ENCODE assay signal across 8 cellular contexts in genomic region chr4:139735381-139736256, GRCh38.
DNase-seq lines count a peak whose midpoint lies in the region; ATAC-seq lines count a peak whose summit lies in the region.

No MANE protein-coding gene starts in this region.

- ATAC-seq in Right ventricle myocardium inferior (no peak), sciatic nerve (peak; percentile 33)

- peak overlapping the region; percentile 56 for H3K4me3 ChIP-seq in iPS-11a (ENCODE audit: low read depth, low read length)

- intact Hi-C loops in Right ventricle myocardium inferior (cut with DNase I) (loop anchor here (2.0 to 5.0 kb wide), 7 partner anchors 27 to 591 kb away; no protein-coding TSS in a partner anchor), cardiac septum (cut with DNase I) (loop anchor here (2.0 to 10.0 kb wide), 6 partner anchors 69 to 589 kb away; no protein-coding TSS in a partner anchor), sciatic nerve (cut with DNase I) (loop anchor here (10.0 kb wide), 2 partner anchors 269 to 419 kb away; partner anchors contain the start of gene MAML3)

- peak overlapping the region; percentile 89 for H3K27ac ChIP-seq in angular gyrus (ENCODE audit: low read depth, low read length)

- peak; percentile 77 for DNase-seq in Right ventricle myocardium inferior (ENCODE audit: missing footprints)
- no peak for DNase-seq in cardiac septum (ENCODE audit: low spot score)
- peak; percentile 71 for DNase-seq in sciatic nerve (ENCODE audit: low spot score)
- no peak for DNase-seq in NCI-H526 treated with DMSO at 0.1 percent for 48 hours (lab: John Stamatoyannopoulos, UW)
- DNase-seq in HCEC 1CT: no peak
- no peak for DNase-seq in activated gamma-delta T cell treated with Interleukin-2 at 50 U/mL for 16 hours

Comparison
In these comparisons a context has a peak if more than half of its experiments do, and no peak if none do; other contexts are left out.
1. DNase-seq: peak in Right ventricle myocardium inferior (single experiment) and sciatic nerve (single experiment); none in cardiac septum (single experiment), NCI-H526 treated with DMSO at 0.1 percent for 48 hours (single experiment), HCEC 1CT (single experiment) and activated gamma-delta T cell treated with Interleukin-2 at 50 U/mL for 16 hours (single experiment).